Comparison of ENCODE assay signal across 22 cellular contexts in the genomic region with DNA sequence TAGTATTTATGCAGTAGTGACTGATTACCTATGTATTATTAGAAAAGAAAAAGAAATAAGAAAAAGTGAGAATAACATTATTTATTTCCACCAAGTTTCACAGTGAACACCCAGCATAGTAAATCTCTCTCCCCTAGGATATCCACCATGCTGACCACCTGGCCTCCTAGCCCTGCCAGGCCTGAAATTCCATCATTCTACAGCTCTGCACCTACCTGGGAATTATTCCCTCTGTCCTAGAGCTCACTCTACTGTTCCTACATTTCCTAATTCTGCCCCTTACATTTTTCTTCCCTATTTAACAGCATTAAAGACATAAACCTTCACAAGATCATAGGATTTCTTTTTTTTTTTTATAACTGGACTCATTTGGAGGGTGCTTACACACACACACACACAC.
"Had no signal": no experiment of that assay in that cellular context is flagged by ENCODE, and none has a peak within 500 bp of the region (broad histone marks: within the 10 kb centered on the region; RNA-seq: fewer than 3 reads in every experiment).

No MANE protein-coding gene starts in this region.

- H3K36me3 Mint-ChIP-seq: activated naive CD4-positive, alpha-beta T cell treated with anti-CD3 and anti-CD28 coated beads, Interleukin-2, amount 10 ng/mL, durations not matched to agents 7 days and 5 days; immature natural killer cell; naive B cell had no signal

- H3K4me1 Mint-ChIP-seq: activated CD4-positive, alpha-beta T cell treated with anti-CD3 and anti-CD28 coated beads for 36 hours; activated naive CD4-positive, alpha-beta T cell treated with anti-CD3 and anti-CD28 coated beads, Interleukin-2, amount 10 ng/mL, durations not matched to agents 7 days and 5 days; immature natural killer cell; naive B cell had no signal

- H3K4me3 ChIP-seq: lower lobe of right lung, ovary, psoas muscle, right atrium auricular region, upper lobe of right lung had no signal

- H3K4me1 ChIP-seq: lower lobe of right lung, psoas muscle, right atrium auricular region, upper lobe of right lung had no signal

- ATAC-seq: activated CD4-positive, alpha-beta T cell treated with anti-CD3 and anti-CD28 coated beads for 36 hours; left lobe of liver; lower lobe of right lung; psoas muscle; upper lobe of right lung had no signal

- H3K27me3 Mint-ChIP-seq: activated B cell treated with CpG ODN at 0.5 μM for 24 hours; activated CD4-positive, alpha-beta T cell treated with anti-CD3 and anti-CD28 coated beads for 36 hours; activated naive CD4-positive, alpha-beta T cell treated with anti-CD3 and anti-CD28 coated beads, Interleukin-2, amount 10 ng/mL, durations not matched to agents 7 days and 5 days; naive B cell had no signal

- H3K36me3 ChIP-seq: lower lobe of right lung, ovary, right atrium auricular region, upper lobe of right lung had no signal

- H3K27ac ChIP-seq: lower lobe of right lung, ovary, psoas muscle, right atrium auricular region, upper lobe of right lung had no signal

- DNase-seq: activated B cell treated with CpG ODN at 0.5 μM for 24 hours; activated CD4-positive, alpha-beta T cell treated with anti-CD3 and anti-CD28 coated beads for 36 hours; activated CD4-positive, alpha-beta T cell treated with anti-CD3 and anti-CD28 coated beads, Interleukin-2, amount 50 U/mL, for 4 hours; activated effector memory CD4-positive, alpha-beta T cell treated with Interleukin-2 at 50 U/mL for 16 hours; activated naive CD4-positive, alpha-beta T cell treated with anti-CD3 and anti-CD28 coated beads, Interleukin-2, amount 10 ng/mL, durations not matched to agents 7 days and 5 days; activated T-cell treated with anti-CD3 and anti-CD28 coated beads, Interleukin-2, amount 50 U/mL, for 48 hours; amygdala; erythroblast; foreskin fibroblast; immature natural killer cell; lower lobe of right lung; naive B cell; ovary; psoas muscle; stimulated activated CD4-positive, alpha-beta T cell treated with anti-CD3 and anti-CD28 coated beads, Interleukin-4, amount 100 ng/mL, for 24 hours; stimulated activated naive CD4-positive, alpha-beta T cell treated with Interleukin-2 at 50 U/mL for 16 hours; T-helper 1 cell; T-helper 9 cell; upper lobe of right lung had no signal

- H3K27me3 ChIP-seq: hepatocyte, ovary, right atrium auricular region, upper lobe of right lung had no signal

- H3K4me3 Mint-ChIP-seq: activated CD4-positive, alpha-beta T cell treated with anti-CD3 and anti-CD28 coated beads for 36 hours; activated naive CD4-positive, alpha-beta T cell treated with anti-CD3 and anti-CD28 coated beads, Interleukin-2, amount 10 ng/mL, durations not matched to agents 7 days and 5 days; immature natural killer cell had no signal

- H3K27ac Mint-ChIP-seq: activated B cell treated with CpG ODN at 0.5 μM for 24 hours; activated CD4-positive, alpha-beta T cell treated with anti-CD3 and anti-CD28 coated beads for 36 hours; activated naive CD4-positive, alpha-beta T cell treated with anti-CD3 and anti-CD28 coated beads, Interleukin-2, amount 10 ng/mL, durations not matched to agents 7 days and 5 days; immature natural killer cell; naive B cell had no signal
